1 cellular context compared by ENCODE assay signal in the genomic region with DNA sequence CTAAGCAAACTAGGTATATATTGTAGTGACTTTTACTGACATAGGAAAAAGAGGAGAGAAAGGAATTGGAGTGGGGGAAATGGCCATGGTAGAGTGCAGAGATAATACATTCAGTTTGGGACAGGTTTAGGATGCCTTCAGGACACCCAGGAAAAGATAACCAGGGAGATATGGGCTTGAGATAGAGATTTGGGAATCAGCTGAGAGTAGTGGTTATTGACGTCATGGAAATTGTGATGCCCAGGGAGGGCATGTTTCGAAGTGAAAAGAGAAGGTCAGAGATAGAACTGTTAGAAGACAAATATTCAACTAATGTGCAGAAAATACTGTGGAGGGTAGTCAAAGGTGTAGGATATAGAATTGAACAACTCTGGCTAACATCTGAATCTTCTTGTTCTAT.
TF ChIP-seq lines count a peak whose summit lies in the region.

No MANE protein-coding gene starts in this region.

TF ChIP-seq in K562, 482 proteins besides CTCF, POLR2A, EP300 and RAD21 (continued from another document):
- TF ChIP-seq, protein P1, sequence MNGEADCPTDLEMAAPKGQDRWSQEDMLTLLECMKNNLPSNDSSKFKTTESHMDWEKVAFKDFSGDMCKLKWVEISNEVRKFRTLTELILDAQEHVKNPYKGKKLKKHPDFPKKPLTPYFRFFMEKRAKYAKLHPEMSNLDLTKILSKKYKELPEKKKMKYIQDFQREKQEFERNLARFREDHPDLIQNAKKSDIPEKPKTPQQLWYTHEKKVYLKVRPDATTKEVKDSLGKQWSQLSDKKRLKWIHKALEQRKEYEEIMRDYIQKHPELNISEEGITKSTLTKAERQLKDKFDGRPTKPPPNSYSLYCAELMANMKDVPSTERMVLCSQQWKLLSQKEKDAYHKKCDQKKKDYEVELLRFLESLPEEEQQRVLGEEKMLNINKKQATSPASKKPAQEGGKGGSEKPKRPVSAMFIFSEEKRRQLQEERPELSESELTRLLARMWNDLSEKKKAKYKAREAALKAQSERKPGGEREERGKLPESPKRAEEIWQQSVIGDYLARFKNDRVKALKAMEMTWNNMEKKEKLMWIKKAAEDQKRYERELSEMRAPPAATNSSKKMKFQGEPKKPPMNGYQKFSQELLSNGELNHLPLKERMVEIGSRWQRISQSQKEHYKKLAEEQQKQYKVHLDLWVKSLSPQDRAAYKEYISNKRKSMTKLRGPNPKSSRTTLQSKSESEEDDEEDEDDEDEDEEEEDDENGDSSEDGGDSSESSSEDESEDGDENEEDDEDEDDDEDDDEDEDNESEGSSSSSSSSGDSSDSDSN (IDR thresholded peaks at IDR 0.05; ENCODE audit: borderline replicate concordance in 1 of 2, low read depth in 2 of 2, low read length in 2 of 2) = no peak
- TF ChIP-seq, protein P2, sequence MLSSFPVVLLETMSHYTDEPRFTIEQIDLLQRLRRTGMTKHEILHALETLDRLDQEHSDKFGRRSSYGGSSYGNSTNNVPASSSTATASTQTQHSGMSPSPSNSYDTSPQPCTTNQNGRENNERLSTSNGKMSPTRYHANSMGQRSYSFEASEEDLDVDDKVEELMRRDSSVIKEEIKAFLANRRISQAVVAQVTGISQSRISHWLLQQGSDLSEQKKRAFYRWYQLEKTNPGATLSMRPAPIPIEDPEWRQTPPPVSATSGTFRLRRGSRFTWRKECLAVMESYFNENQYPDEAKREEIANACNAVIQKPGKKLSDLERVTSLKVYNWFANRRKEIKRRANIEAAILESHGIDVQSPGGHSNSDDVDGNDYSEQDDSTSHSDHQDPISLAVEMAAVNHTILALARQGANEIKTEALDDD (IDR thresholded peaks at IDR 0.05) = no peak
- no peak for TF ChIP-seq ZBTB8A (IDR thresholded peaks at IDR 0.05; ENCODE audit: partially characterized antibody)
- peak; percentile 67 for TF ChIP-seq FOSL1 (tag; conservative IDR thresholded peaks at IDR 0.05)
- TF ChIP-seq THRAP3 (IDR thresholded peaks at IDR 0.05; ENCODE audit: borderline replicate concordance) = no peak
- TF ChIP-seq ESRRB (CRISPR knock-in tag; IDR thresholded peaks at IDR 0.05; ENCODE audit: borderline replicate concordance) = no peak
